1 cellular context compared by ENCODE assay signal in genomic region chr5:64594025-64594424, GRCh38.
A peak's percentile ranks its signal among the peaks of the same experiment; 100 is the strongest.
TF ChIP-seq lines count a peak whose summit lies in the region.

No MANE protein-coding gene starts in this region.

TF ChIP-seq in GM23338, 12 proteins besides CTCF, POLR2A, EP300 and RAD21 (continued from another document):
- TF ChIP-seq ZNF462 (CRISPR knock-in tag; IDR thresholded peaks at IDR 0.05): peak; percentile 67; the same call in 1 of the 2 replicates
